ENCODE assay signal across 12 cellular contexts in genomic region chr7:77747178-77747577, GRCh38.
"Had no signal": no experiment of that assay in that cellular context is flagged by ENCODE, and none has a peak within 500 bp of the region (broad histone marks: within the 10 kb centered on the region; RNA-seq: fewer than 3 reads in every experiment).

No MANE protein-coding gene starts in this region.

- H3K27ac ChIP-seq: brain microvascular endothelial cell, foreskin keratinocyte, thyroid gland, uterus had no signal

- DNase-seq: activated CD4-positive, alpha-beta memory T cell treated with anti-CD3 and anti-CD28 coated beads, Interleukin-2, amount 10 ng/mL, durations not matched to agents 7 days and 5 days; activated T-cell treated with anti-CD3 and anti-CD28 coated beads, Interleukin-2, amount 50 U/mL, for 72 hours; anterior cingulate cortex; brain microvascular endothelial cell; effector CD8-positive, alpha-beta T cell; foreskin keratinocyte; glutamatergic neuron; mesenchymal stem cell; T1000; thyroid gland; uterus had no signal

- ATAC-seq: activated T-cell treated with anti-CD3 and anti-CD28 coated beads, Interleukin-2, amount 50 U/mL, for 72 hours; sciatic nerve had no signal

- H3K4me1 ChIP-seq: foreskin keratinocyte, uterus had no signal

- H3K9me3 Mint-ChIP-seq: activated CD4-positive, alpha-beta memory T cell treated with anti-CD3 and anti-CD28 coated beads, Interleukin-2, amount 10 ng/mL, durations not matched to agents 7 days and 5 days; activated T-cell treated with anti-CD3 and anti-CD28 coated beads, Interleukin-2, amount 50 U/mL, for 72 hours had no signal

- H3K27me3 Mint-ChIP-seq: activated CD4-positive, alpha-beta memory T cell treated with anti-CD3 and anti-CD28 coated beads, Interleukin-2, amount 10 ng/mL, durations not matched to agents 7 days and 5 days had no signal

- H3K4me3 ChIP-seq: thyroid gland, uterus had no signal

- H3K4me3 Mint-ChIP-seq: activated CD4-positive, alpha-beta memory T cell treated with anti-CD3 and anti-CD28 coated beads, Interleukin-2, amount 10 ng/mL, durations not matched to agents 7 days and 5 days; activated T-cell treated with anti-CD3 and anti-CD28 coated beads, Interleukin-2, amount 50 U/mL, for 72 hours had no signal

- H3K27ac Mint-ChIP-seq: activated CD4-positive, alpha-beta memory T cell treated with anti-CD3 and anti-CD28 coated beads, Interleukin-2, amount 10 ng/mL, durations not matched to agents 7 days and 5 days had no signal

- H3K27me3 ChIP-seq: brain microvascular endothelial cell, foreskin keratinocyte, thyroid gland, uterus had no signal

- H3K36me3 ChIP-seq: brain microvascular endothelial cell, uterus had no signal

- H3K9me3 ChIP-seq: thyroid gland, uterus had no signal
